24 cellular contexts compared by ENCODE assay signal in genomic region chr2:8710951-8711350, GRCh38.
"Had no signal": no experiment of that assay in that cellular context is flagged by ENCODE, and none has a peak within 500 bp of the region (broad histone marks: within the 10 kb centered on the region; RNA-seq: fewer than 3 reads in every experiment).

No MANE protein-coding gene starts in this region.

- H3K4me1 ChIP-seq: adrenal gland had no signal

- H3K27me3 ChIP-seq: adrenal gland had no signal

- H3K4me1 Mint-ChIP-seq: activated CD4-positive, alpha-beta T cell treated with anti-CD3 and anti-CD28 coated beads for 36 hours had no signal

- H3K9me3 ChIP-seq: adrenal gland had no signal

- H3K27ac ChIP-seq: adrenal gland, SK-N-MC, VCaP had no signal

- H3K36me3 ChIP-seq: adrenal gland had no signal

- H3K27ac Mint-ChIP-seq: activated CD4-positive, alpha-beta memory T cell treated with anti-CD3 and anti-CD28 coated beads, Interleukin-2, amount 10 ng/mL, durations not matched to agents 7 days and 5 days; activated CD4-positive, alpha-beta T cell treated with anti-CD3 and anti-CD28 coated beads for 36 hours; activated naive CD8-positive, alpha-beta T cell treated with anti-CD3 and anti-CD28 coated beads, Interleukin-2, amount 10 ng/mL, durations not matched to agents 7 days and 5 days; activated T-cell treated with anti-CD3 and anti-CD28 coated beads, Interleukin-2, amount 50 U/mL, for 72 hours; activated T-helper 2 cell treated with anti-CD3 and anti-CD28 coated beads, Interferon-gamma antibody, Interleukin-2, Interleukin-4, amounts not matched to agents 10 μg/mL and 5 μg/mL and 100 μg/mL, durations not matched to agents 14 hours and 24 hours and 36 hours had no signal

- H3K4me3 ChIP-seq: adrenal gland, SK-N-MC had no signal

- H3K4me3 Mint-ChIP-seq: activated CD4-positive, alpha-beta memory T cell treated with anti-CD3 and anti-CD28 coated beads, Interleukin-2, amount 10 ng/mL, durations not matched to agents 7 days and 5 days; activated CD4-positive, alpha-beta T cell treated with anti-CD3 and anti-CD28 coated beads for 36 hours; activated naive CD8-positive, alpha-beta T cell treated with anti-CD3 and anti-CD28 coated beads, Interleukin-2, amount 10 ng/mL, durations not matched to agents 7 days and 5 days; activated T-cell treated with anti-CD3 and anti-CD28 coated beads, Interleukin-2, amount 50 U/mL, for 72 hours had no signal

- ATAC-seq: activated CD4-positive, alpha-beta T cell treated with anti-CD3 and anti-CD28 coated beads for 36 hours; activated T-cell treated with anti-CD3 and anti-CD28 coated beads, Interleukin-2, amount 50 U/mL, for 72 hours had no signal

- DNase-seq: activated CD4-positive, alpha-beta memory T cell treated with anti-CD3 and anti-CD28 coated beads, Interleukin-2, amount 10 ng/mL, durations not matched to agents 7 days and 5 days; activated CD4-positive, alpha-beta T cell treated with anti-CD3 and anti-CD28 coated beads for 36 hours; activated CD4-positive, alpha-beta T cell treated with anti-CD3 and anti-CD28 coated beads, Interleukin-2, amount 50 U/mL, for 1 hour; activated CD4-positive, CD25-positive, alpha-beta regulatory T cell; activated gamma-delta T cell treated with Interleukin-2 at 50 U/mL for 16 hours; activated naive CD4-positive, alpha-beta T cell treated with anti-CD3 and anti-CD28 coated beads, Interleukin-2, amount 50 U/mL, for 16 hours; activated naive CD8-positive, alpha-beta T cell treated with anti-CD3 and anti-CD28 coated beads, Interleukin-2, amount 10 ng/mL, durations not matched to agents 7 days and 5 days; activated T-cell treated with anti-CD3 and anti-CD28 coated beads for 4 hours; activated T-cell treated with anti-CD3 and anti-CD28 coated beads, Interleukin-2, amount 50 U/mL, for 72 hours; adrenal gland; anterior cingulate cortex; central memory CD4-positive, alpha-beta T cell; MM.1S; NCI-H1417; NCI-H1930; NCI-H345; NCI-H510A; NCI-H526 treated with DMSO at 0.1 percent for 48 hours; NCI-H82; SIG-M5; T-helper 1 cell had no signal
